Comparison of ENCODE assay signal across 1 cellular context in the genomic region with DNA sequence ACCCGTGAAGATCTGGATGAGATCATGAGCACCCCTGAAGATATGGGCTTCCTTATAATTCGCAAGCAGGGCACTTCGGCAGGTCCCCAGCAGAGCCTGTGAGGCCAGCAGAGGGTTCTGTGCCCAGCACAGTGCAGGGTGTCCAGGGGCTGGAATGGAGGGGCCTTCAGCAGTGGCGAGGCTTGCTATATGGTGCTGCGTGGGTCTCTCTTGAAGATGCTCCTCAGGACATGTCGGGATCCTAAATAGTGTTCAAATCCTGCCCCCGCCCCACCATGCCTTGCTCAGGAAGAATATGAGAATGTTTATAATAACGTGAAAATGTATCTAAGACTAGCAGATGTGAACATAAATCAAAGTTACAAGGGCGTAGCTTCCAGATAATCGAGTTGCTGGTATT.
TF ChIP-seq lines count a peak whose summit lies in the region.

No MANE protein-coding gene starts in this region.

TF ChIP-seq in SK-N-SH treated with all-trans-retinoic acid at 6 μM for 48 hours, 23 proteins besides CTCF, POLR2A, EP300 and RAD21 (continued from another document):
- TF ChIP-seq, protein P1, sequence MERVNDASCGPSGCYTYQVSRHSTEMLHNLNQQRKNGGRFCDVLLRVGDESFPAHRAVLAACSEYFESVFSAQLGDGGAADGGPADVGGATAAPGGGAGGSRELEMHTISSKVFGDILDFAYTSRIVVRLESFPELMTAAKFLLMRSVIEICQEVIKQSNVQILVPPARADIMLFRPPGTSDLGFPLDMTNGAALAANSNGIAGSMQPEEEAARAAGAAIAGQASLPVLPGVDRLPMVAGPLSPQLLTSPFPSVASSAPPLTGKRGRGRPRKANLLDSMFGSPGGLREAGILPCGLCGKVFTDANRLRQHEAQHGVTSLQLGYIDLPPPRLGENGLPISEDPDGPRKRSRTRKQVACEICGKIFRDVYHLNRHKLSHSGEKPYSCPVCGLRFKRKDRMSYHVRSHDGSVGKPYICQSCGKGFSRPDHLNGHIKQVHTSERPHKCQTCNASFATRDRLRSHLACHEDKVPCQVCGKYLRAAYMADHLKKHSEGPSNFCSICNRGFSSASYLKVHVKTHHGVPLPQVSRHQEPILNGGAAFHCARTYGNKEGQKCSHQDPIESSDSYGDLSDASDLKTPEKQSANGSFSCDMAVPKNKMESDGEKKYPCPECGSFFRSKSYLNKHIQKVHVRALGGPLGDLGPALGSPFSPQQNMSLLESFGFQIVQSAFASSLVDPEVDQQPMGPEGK (CRISPR knock-in tag; IDR thresholded peaks at IDR 0.05; ENCODE audit: borderline replicate concordance): no peak
- TF ChIP-seq, protein P2, sequence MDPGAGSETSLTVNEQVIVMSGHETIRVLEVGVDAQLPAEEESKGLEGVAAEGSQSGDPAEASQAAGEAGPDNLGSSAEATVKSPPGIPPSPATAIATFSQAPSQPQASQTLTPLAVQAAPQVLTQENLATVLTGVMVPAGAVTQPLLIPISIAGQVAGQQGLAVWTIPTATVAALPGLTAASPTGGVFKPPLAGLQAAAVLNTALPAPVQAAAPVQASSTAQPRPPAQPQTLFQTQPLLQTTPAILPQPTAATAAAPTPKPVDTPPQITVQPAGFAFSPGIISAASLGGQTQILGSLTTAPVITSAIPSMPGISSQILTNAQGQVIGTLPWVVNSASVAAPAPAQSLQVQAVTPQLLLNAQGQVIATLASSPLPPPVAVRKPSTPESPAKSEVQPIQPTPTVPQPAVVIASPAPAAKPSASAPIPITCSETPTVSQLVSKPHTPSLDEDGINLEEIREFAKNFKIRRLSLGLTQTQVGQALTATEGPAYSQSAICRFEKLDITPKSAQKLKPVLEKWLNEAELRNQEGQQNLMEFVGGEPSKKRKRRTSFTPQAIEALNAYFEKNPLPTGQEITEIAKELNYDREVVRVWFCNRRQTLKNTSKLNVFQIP (CRISPR knock-in tag; IDR thresholded peaks at IDR 0.05; ENCODE audit: borderline replicate concordance, low read depth): no peak
- TF ChIP-seq ZNF70 (CRISPR knock-in tag; IDR thresholded peaks at IDR 0.05) (no peak), TOX (CRISPR knock-in tag; IDR thresholded peaks at IDR 0.05; ENCODE audit: borderline replicate concordance) (no peak), ZNF8 (CRISPR knock-in tag; IDR thresholded peaks at IDR 0.05) (no peak), SNAI2 (CRISPR knock-in tag; IDR thresholded peaks at IDR 0.05) (no peak), ESRRG (CRISPR knock-in tag; IDR thresholded peaks at IDR 0.05) (no peak)
- TF ChIP-seq, protein P3, sequence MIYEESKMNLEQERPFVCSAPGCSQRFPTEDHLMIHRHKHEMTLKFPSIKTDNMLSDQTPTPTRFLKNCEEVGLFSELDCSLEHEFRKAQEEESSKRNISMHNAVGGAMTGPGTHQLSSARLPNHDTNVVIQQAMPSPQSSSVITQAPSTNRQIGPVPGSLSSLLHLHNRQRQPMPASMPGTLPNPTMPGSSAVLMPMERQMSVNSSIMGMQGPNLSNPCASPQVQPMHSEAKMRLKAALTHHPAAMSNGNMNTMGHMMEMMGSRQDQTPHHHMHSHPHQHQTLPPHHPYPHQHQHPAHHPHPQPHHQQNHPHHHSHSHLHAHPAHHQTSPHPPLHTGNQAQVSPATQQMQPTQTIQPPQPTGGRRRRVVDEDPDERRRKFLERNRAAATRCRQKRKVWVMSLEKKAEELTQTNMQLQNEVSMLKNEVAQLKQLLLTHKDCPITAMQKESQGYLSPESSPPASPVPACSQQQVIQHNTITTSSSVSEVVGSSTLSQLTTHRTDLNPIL (CRISPR knock-in tag; IDR thresholded peaks at IDR 0.05; ENCODE audit: low read depth): no peak
- TF ChIP-seq, protein P4, sequence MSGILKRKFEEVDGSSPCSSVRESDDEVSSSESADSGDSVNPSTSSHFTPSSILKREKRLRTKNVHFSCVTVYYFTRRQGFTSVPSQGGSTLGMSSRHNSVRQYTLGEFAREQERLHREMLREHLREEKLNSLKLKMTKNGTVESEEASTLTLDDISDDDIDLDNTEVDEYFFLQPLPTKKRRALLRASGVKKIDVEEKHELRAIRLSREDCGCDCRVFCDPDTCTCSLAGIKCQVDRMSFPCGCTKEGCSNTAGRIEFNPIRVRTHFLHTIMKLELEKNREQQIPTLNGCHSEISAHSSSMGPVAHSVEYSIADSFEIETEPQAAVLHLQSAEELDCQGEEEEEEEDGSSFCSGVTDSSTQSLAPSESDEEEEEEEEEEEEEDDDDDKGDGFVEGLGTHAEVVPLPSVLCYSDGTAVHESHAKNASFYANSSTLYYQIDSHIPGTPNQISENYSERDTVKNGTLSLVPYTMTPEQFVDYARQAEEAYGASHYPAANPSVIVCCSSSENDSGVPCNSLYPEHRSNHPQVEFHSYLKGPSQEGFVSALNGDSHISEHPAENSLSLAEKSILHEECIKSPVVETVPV (CRISPR knock-in tag; IDR thresholded peaks at IDR 0.05): no peak
